In the genomic region with DNA sequence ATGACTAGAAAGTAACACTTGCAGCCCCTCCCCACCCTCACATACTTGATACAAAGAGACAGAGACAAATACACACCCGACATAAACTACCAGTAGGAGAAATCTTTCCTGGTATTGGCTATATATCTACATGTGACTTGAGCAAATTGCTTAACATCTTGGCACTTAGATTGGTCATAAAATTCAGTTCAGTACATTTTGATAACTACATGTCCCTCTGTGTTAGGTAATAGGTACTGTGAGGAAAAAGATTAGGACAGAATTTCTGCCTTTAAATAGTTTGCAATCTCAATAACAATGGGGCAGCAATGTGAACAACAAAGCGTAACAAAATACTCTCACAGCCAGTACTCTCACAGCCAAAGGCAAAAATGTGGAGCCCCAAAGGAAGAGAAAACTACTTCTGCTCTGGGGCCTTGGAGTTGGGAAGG, we compare ENCODE assay signal across 21 cellular contexts.
"Had no signal": no experiment of that assay in that cellular context is flagged by ENCODE, and none has a peak within 500 bp of the region (broad histone marks: within the 10 kb centered on the region; RNA-seq: fewer than 3 reads in every experiment).

No MANE protein-coding gene starts in this region.

- H3K4me1 ChIP-seq: esophagus muscularis mucosa, gastroesophageal sphincter, heart left ventricle, left lung, pancreas, sigmoid colon, tibial artery had no signal

- H3K27me3 ChIP-seq: cardiac muscle cell, esophagus muscularis mucosa, gastroesophageal sphincter, heart left ventricle, left lung, pancreas, sigmoid colon, tibial artery had no signal

- H3K4me3 Mint-ChIP-seq: activated CD4-positive, alpha-beta memory T cell treated with anti-CD3 and anti-CD28 coated beads for 36 hours; activated CD4-positive, alpha-beta T cell treated with anti-CD3 and anti-CD28 coated beads for 36 hours; activated naive CD8-positive, alpha-beta T cell; activated T-helper 1 cell treated with anti-CD3 and anti-CD28 coated beads, Interleukin-12 subunit alpha, Interleukin-12 subunit beta, Interleukin-2, Interleukin-4 antibody, amounts not matched to agents 30 ng/mL and 10 ng/mL and 1 ng/mL, durations not matched to agents 14 hours and 24 hours and 36 hours; dendritic cell treated with granulocyte-macrophage colony-stimulating factor and Interleukin-4, amounts not matched to agents 40 ng/mL and 50 ng/mL, for 4 days; neural crest cell; stimulated activated naive B cell treated with anti-CD40 and anti-IgM and Interleukin-4, amounts not matched to agents 10 μg/mL and 1 μg/mL and 100 μg/mL, for 72 hours; T-helper 2 cell treated with Interferon-gamma antibody and Interleukin-4, amounts not matched to agents 5 μg/mL and 100 μg/mL, for 36 hours had no signal

- H3K4me1 Mint-ChIP-seq: stimulated activated naive B cell treated with anti-CD40 and anti-IgM and Interleukin-4, amounts not matched to agents 10 μg/mL and 1 μg/mL and 100 μg/mL, for 72 hours had no signal

- H3K36me3 ChIP-seq: cardiac muscle cell, esophagus muscularis mucosa, gastroesophageal sphincter, heart left ventricle, left lung, pancreas, sigmoid colon, tibial artery had no signal

- H3K9me3 Mint-ChIP-seq: activated CD4-positive, alpha-beta memory T cell treated with anti-CD3 and anti-CD28 coated beads for 36 hours; T-helper 2 cell treated with Interferon-gamma antibody and Interleukin-4, amounts not matched to agents 5 μg/mL and 100 μg/mL, for 36 hours had no signal

- ATAC-seq: activated CD4-positive, alpha-beta T cell treated with anti-CD3 and anti-CD28 coated beads for 36 hours; gastroesophageal sphincter; heart left ventricle; left lung; pancreas; stimulated activated naive B cell treated with anti-CD40 and anti-IgM and Interleukin-4, amounts not matched to agents 10 μg/mL and 1 μg/mL and 100 μg/mL, for 72 hours had no signal

- H3K27me3 Mint-ChIP-seq: activated CD4-positive, alpha-beta memory T cell treated with anti-CD3 and anti-CD28 coated beads for 36 hours; activated CD4-positive, alpha-beta T cell treated with anti-CD3 and anti-CD28 coated beads for 36 hours; activated naive CD8-positive, alpha-beta T cell; dendritic cell treated with granulocyte-macrophage colony-stimulating factor and Interleukin-4, amounts not matched to agents 40 ng/mL and 50 ng/mL, for 4 days; stimulated activated naive B cell treated with anti-CD40 and anti-IgM and Interleukin-4, amounts not matched to agents 10 μg/mL and 1 μg/mL and 100 μg/mL, for 72 hours had no signal

- H3K4me3 ChIP-seq: cardiac muscle cell, esophagus muscularis mucosa, gastroesophageal sphincter, heart left ventricle, left lung, pancreas, sigmoid colon, tibial artery had no signal

- H3K9me3 ChIP-seq: esophagus muscularis mucosa, gastroesophageal sphincter, pancreas, sigmoid colon, tibial artery had no signal

- H3K36me3 Mint-ChIP-seq: activated CD4-positive, alpha-beta memory T cell treated with anti-CD3 and anti-CD28 coated beads for 36 hours; activated naive CD8-positive, alpha-beta T cell; stimulated activated naive B cell treated with anti-CD40 and anti-IgM and Interleukin-4, amounts not matched to agents 10 μg/mL and 1 μg/mL and 100 μg/mL, for 72 hours had no signal

- H3K27ac Mint-ChIP-seq: activated CD4-positive, alpha-beta memory T cell treated with anti-CD3 and anti-CD28 coated beads for 36 hours; activated CD4-positive, alpha-beta T cell treated with anti-CD3 and anti-CD28 coated beads for 36 hours; activated naive CD8-positive, alpha-beta T cell; activated T-helper 1 cell treated with anti-CD3 and anti-CD28 coated beads, Interleukin-12 subunit alpha, Interleukin-12 subunit beta, Interleukin-2, Interleukin-4 antibody, amounts not matched to agents 30 ng/mL and 10 ng/mL and 1 ng/mL, durations not matched to agents 14 hours and 24 hours and 36 hours; dendritic cell treated with granulocyte-macrophage colony-stimulating factor and Interleukin-4, amounts not matched to agents 40 ng/mL and 50 ng/mL, for 4 days; stimulated activated naive B cell treated with anti-CD40 and anti-IgM and Interleukin-4, amounts not matched to agents 10 μg/mL and 1 μg/mL and 100 μg/mL, for 72 hours; T-helper 2 cell treated with Interferon-gamma antibody and Interleukin-4, amounts not matched to agents 5 μg/mL and 100 μg/mL, for 36 hours had no signal

- DNase-seq: activated CD4-positive, alpha-beta memory T cell treated with anti-CD3 and anti-CD28 coated beads for 36 hours; activated CD4-positive, alpha-beta T cell treated with anti-CD3 and anti-CD28 coated beads for 36 hours; activated T-cell treated with anti-CD3 and anti-CD28 coated beads for 4 hours; amygdala; effector memory CD4-positive, alpha-beta T cell; heart left ventricle; kidney; left lung; midbrain; pancreas; sigmoid colon; stimulated activated naive B cell treated with anti-CD40 and anti-IgM and Interleukin-4, amounts not matched to agents 10 μg/mL and 1 μg/mL and 100 μg/mL, for 72 hours; tibial artery had no signal

- H3K27ac ChIP-seq: cardiac muscle cell, esophagus muscularis mucosa, gastroesophageal sphincter, heart left ventricle, left lung, pancreas, sigmoid colon, tibial artery had no signal
